ENCODE assay signal across 19 cellular contexts in genomic region chr2:74226648-74227213, GRCh38. TPM values are rescaled to one million over a fixed set of nuclear protein-coding genes. Genes with fewer than 3 reads are reported as not detected.
DNase-seq lines count a peak whose midpoint lies in the region; ATAC-seq, FAIRE-seq and TF ChIP-seq lines count a peak whose summit lies in the region.
"Had no signal": no experiment of that assay in that cellular context is flagged by ENCODE, and none has a peak within 500 bp of the region (broad histone marks: within the 10 kb centered on the region; RNA-seq: fewer than 3 reads in every experiment).

No MANE protein-coding gene starts in this region.

- peak; percentile 53 for FAIRE-seq in urothelium cell line (lab: Jason Lieb, UNC)
- FAIRE-seq: islet of Langerhans had no signal

- H3K27me3 Mint-ChIP-seq in endodermal cell (ENCODE audit: insufficient read depth), result peaks cover 2% of the 10 kb centered on the region
- H3K27me3 Mint-ChIP-seq: activated CD4-positive, alpha-beta memory T cell treated with anti-CD3 and anti-CD28 coated beads, Interleukin-2, amount 10 ng/mL, durations not matched to agents 7 days and 5 days; CD8-positive, alpha-beta memory T cell had no signal

- H3K4me3 ChIP-seq in endodermal cell (ENCODE audit: low read length), result no peak overlapping the region
- no peak overlapping the region for H3K4me3 ChIP-seq in mucosa of stomach (ENCODE audit: low read length)
- H3K4me3 ChIP-seq: SJSA1 had no signal

- TF ChIP-seq CTCF in endodermal cell (conservative IDR thresholded peaks at IDR 0.05), result no peak

- H3K27me3 ChIP-seq in endodermal cell (ENCODE audit: control insufficient read depth, insufficient read depth, low read length, poor library complexity, severe bottlenecking), result no peaks in the 10 kb centered on the region
- no peaks in the 10 kb centered on the region for H3K27me3 ChIP-seq in mucosa of stomach (ENCODE audit: control insufficient read depth, insufficient read depth, low read length)
- H3K27me3 ChIP-seq: SJSA1 had no signal

- no peak overlapping the region for H3K4me3 Mint-ChIP-seq in endodermal cell
- H3K4me3 Mint-ChIP-seq: activated CD4-positive, alpha-beta memory T cell treated with anti-CD3 and anti-CD28 coated beads, Interleukin-2, amount 10 ng/mL, durations not matched to agents 7 days and 5 days; CD8-positive, alpha-beta memory T cell had no signal

- no peak for DNase-seq in activated naive CD4-positive, alpha-beta T cell treated with anti-CD3 and anti-CD28 coated beads, Interleukin-2, amount 50 U/mL, for 72 hours (ENCODE audit: low spot score in 2 of 2)
- DNase-seq in activated naive CD4-positive, alpha-beta T cell (lab: John Stamatoyannopoulos, UW), result no peak
- DNase-seq in endodermal cell (peak; percentile 51), urothelium cell line (ENCODE audit: low spot score) (no peak), NCI-H146 (lab: John Stamatoyannopoulos, UW) (no peak)
- DNase-seq in activated effector memory CD4-positive, alpha-beta T cell treated with Interleukin-2 at 50 U/mL for 16 hours, result no peak
- DNase-seq: activated CD4-positive, alpha-beta memory T cell treated with anti-CD3 and anti-CD28 coated beads, Interleukin-2, amount 10 ng/mL, durations not matched to agents 7 days and 5 days; activated effector memory CD4-positive, alpha-beta T cell treated with anti-CD3 and anti-CD28 coated beads, Interleukin-2, amount 50 U/mL, for 16 hours; CD8-positive, alpha-beta memory T cell; effector CD4-positive, alpha-beta T cell; foreskin melanocyte; NCI-H1694; stimulated activated CD4-positive, alpha-beta T cell treated with anti-CD3 and anti-CD28 coated beads, Interleukin-4, amount 100 ng/mL, for 4 hours; stimulated activated naive CD4-positive, alpha-beta T cell had no signal

- no peak for ATAC-seq in activated naive CD4-positive, alpha-beta T cell treated with anti-CD3 and anti-CD28 coated beads, Interleukin-2, amount 50 U/mL, for 72 hours
- ATAC-seq in HG02571 (IDR thresholded peaks at IDR 0.05; ENCODE audit: unreplicated experiment), result no peak

- H3K36me3 ChIP-seq in endodermal cell (ENCODE audit: control insufficient read depth, insufficient read depth, low read length) (peaks cover 8% of the 10 kb centered on the region), mucosa of stomach (ENCODE audit: control insufficient read depth, insufficient read depth, low read length) (no peaks in the 10 kb centered on the region)
- H3K36me3 ChIP-seq: SJSA1 had no signal

- 89 to 100% methylated on average over 7 to 21 of the region's 21 CpGs for whole genome bisulfite sequencing in endodermal cell (ENCODE audit: insufficient coverage in 1 of 2, insufficient read length in 1 of 2), 2 experiments

- no peaks in the 10 kb centered on the region for H3K36me3 Mint-ChIP-seq in activated naive CD4-positive, alpha-beta T cell treated with anti-CD3 and anti-CD28 coated beads, Interleukin-2, amount 50 U/mL, for 72 hours
- no peaks in the 10 kb centered on the region for H3K36me3 Mint-ChIP-seq in endodermal cell (ENCODE audit: low read depth)

- no peaks in the 10 kb centered on the region for H3K9me3 Mint-ChIP-seq in activated naive CD4-positive, alpha-beta T cell treated with anti-CD3 and anti-CD28 coated beads, Interleukin-2, amount 50 U/mL, for 72 hours
- H3K9me3 Mint-ChIP-seq in endodermal cell, result no peaks in the 10 kb centered on the region
- H3K9me3 Mint-ChIP-seq: activated CD4-positive, alpha-beta memory T cell treated with anti-CD3 and anti-CD28 coated beads, Interleukin-2, amount 10 ng/mL, durations not matched to agents 7 days and 5 days; CD8-positive, alpha-beta memory T cell had no signal

- H3K4me1 Mint-ChIP-seq in endodermal cell, result no peaks in the 10 kb centered on the region
- H3K4me1 Mint-ChIP-seq: CD8-positive, alpha-beta memory T cell had no signal

- peak overlapping the region; percentile 20 to 32 for H3K27ac Mint-ChIP-seq in activated naive CD4-positive, alpha-beta T cell treated with anti-CD3 and anti-CD28 coated beads, Interleukin-2, amount 50 U/mL, for 72 hours
- H3K27ac Mint-ChIP-seq in endodermal cell, result no peak overlapping the region
- H3K27ac Mint-ChIP-seq: activated CD4-positive, alpha-beta memory T cell treated with anti-CD3 and anti-CD28 coated beads, Interleukin-2, amount 10 ng/mL, durations not matched to agents 7 days and 5 days had no signal

- no peaks in the 10 kb centered on the region for H3K9me3 ChIP-seq in endodermal cell (ENCODE audit: control insufficient read depth, low read length)
- no peaks in the 10 kb centered on the region for H3K9me3 ChIP-seq in mucosa of stomach (ENCODE audit: control insufficient read depth, low read length)
- H3K9me3 ChIP-seq: SJSA1 had no signal

- no peaks in the 10 kb centered on the region for H3K4me1 ChIP-seq in endodermal cell (ENCODE audit: control insufficient read depth, insufficient read depth, low read length)
- no peaks in the 10 kb centered on the region for H3K4me1 ChIP-seq in mucosa of stomach (ENCODE audit: control insufficient read depth, insufficient read depth, low read length)
- H3K4me1 ChIP-seq: SJSA1 had no signal

- H3K9ac ChIP-seq in endodermal cell (ENCODE audit: extremely low read depth, low read length, poor library complexity, severe bottlenecking) (no peak overlapping the region), mucosa of stomach (ENCODE audit: low read length) (peak overlapping the region; percentile 1)
- H3K9ac ChIP-seq: KMS-11 had no signal

- no peak overlapping the region for H3K27ac ChIP-seq in endodermal cell (ENCODE audit: low read depth, low read length)
- H3K27ac ChIP-seq: KMS-11, SJSA1 had no signal

RNA-seq across cellular contexts. Expression of gene MTHFD2, which starts 28.3 kb away (rescaled TPM):
- 100 to 1,000 TPM; 413 to 484 TPM for total RNA-seq in activated naive CD4-positive, alpha-beta T cell treated with anti-CD3 and anti-CD28 coated beads, Interleukin-2, amount 50 U/mL, for 72 hours
- 10 to 100 TPM; 77.4 to 84.5 TPM for total RNA-seq in endodermal cell
- polyA plus RNA-seq in endodermal cell (2013, experiment 1 of 2), result 104 TPM
- polyA plus RNA-seq in endodermal cell (2013, experiment 2 of 2), result 72.4 TPM

RNA-seq across cellular contexts. Expression of gene MOB1A, which starts 48.1 kb away (rescaled TPM):
- 100 to 1,000 TPM; 151 to 173 TPM for total RNA-seq in activated naive CD4-positive, alpha-beta T cell treated with anti-CD3 and anti-CD28 coated beads, Interleukin-2, amount 50 U/mL, for 72 hours
- total RNA-seq in endodermal cell, result 100 to 1,000 TPM in 1 of 2 donors, 10 to 100 TPM in 1; 92.3 to 125 TPM
- polyA plus RNA-seq in endodermal cell (2013, experiment 1 of 2), result 73.3 TPM
- polyA plus RNA-seq in endodermal cell (2013, experiment 2 of 2), result 70.5 TPM

Comparison
In these comparisons a context has a peak if more than half of its experiments do, and no peak if none do; other contexts are left out.
1. RNA of gene MTHFD2, which starts 28.3 kb away (total RNA-seq): 413 to 484 TPM in activated naive CD4-positive, alpha-beta T cell treated with anti-CD3 and anti-CD28 coated beads, Interleukin-2, amount 50 U/mL, for 72 hours; 77.4 to 84.5 TPM in endodermal cell; every median in the first group is over 4 times any median in the second.